16 cellular contexts compared by ENCODE assay signal in the genomic region with DNA sequence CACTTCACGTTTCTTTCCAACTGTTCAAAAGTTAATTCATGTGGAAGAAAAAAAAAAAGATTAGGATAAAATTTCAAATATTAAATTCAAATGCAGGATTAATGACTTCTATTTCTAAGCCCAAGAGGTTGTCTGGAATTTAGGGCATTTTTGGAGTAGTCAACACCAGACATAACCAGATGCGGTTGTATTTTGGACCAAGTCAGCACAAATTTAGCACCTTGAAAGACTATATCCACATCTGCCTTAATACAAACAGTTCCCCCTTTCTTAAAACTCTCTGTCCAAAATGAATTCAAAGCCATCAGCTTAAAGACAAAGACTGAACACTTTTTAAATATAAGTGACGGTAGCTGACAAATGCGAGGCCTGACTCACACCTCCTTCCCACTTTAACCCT.
A peak's percentile ranks its signal among the peaks of the same experiment; 100 is the strongest.
DNase-seq lines count a peak whose midpoint lies in the region; ATAC-seq and TF ChIP-seq lines count a peak whose summit lies in the region.
"Had no signal": no experiment of that assay in that cellular context is flagged by ENCODE, and none has a peak within 500 bp of the region (broad histone marks: within the 10 kb centered on the region; RNA-seq: fewer than 3 reads in every experiment).

No MANE protein-coding gene starts in this region.

- no peak overlapping the region for H3K4me3 ChIP-seq in left ventricle myocardium inferior
- no peak overlapping the region for H3K4me3 ChIP-seq in right atrium auricular region
- H3K4me3 ChIP-seq in coronary artery: no peak overlapping the region
- no peak overlapping the region for H3K4me3 ChIP-seq in osteoblast (ENCODE audit: insufficient read depth, low read length)
- H3K4me3 ChIP-seq in thoracic aorta: no peak overlapping the region
- H3K4me3 ChIP-seq in PC-9: no peak overlapping the region

- H3K36me3 ChIP-seq in left ventricle myocardium inferior (no peaks in the 10 kb centered on the region), right atrium auricular region (no peaks in the 10 kb centered on the region), osteoblast (ENCODE audit: insufficient read depth, low read length) (no peaks in the 10 kb centered on the region), thoracic aorta (no peaks in the 10 kb centered on the region), PC-9 (ENCODE audit: low read depth) (no peaks in the 10 kb centered on the region)

- POLR2A ChIA-PET in PC-9 (lab: Charles Lee; ENCODE audit: unreplicated experiment): no interaction called here

- BruUV-seq in PC-9 (replicated peaks; lab: Mats Ljungman, UMichigan): no TSS peak

- H3K4me2 ChIP-seq in osteoblast (ENCODE audit: insufficient read depth, low read length) (no peak overlapping the region), PC-9 (no peak overlapping the region)

- DNase-seq in left ventricle myocardium inferior: no peak
- DNase-seq in right atrium auricular region (ENCODE audit: low spot score): no peak
- no peak for DNase-seq in coronary artery (ENCODE audit: low spot score)
- peak; percentile 57 for DNase-seq in osteoblast (ENCODE audit: insufficient read length, low spot score, missing footprints)
- DNase-seq in thoracic aorta (ENCODE audit: low spot score): no peak
- DNase-seq in PC-9: no peak
- no peak for DNase-seq in activated effector memory CD4-positive, alpha-beta T cell treated with Interleukin-2 at 50 U/mL for 16 hours
- DNase-seq: CD8-positive, alpha-beta T cell; COR-L47; DND-41; GDM1; HCEC 1CT; HFFc6 had no signal

- no peak overlapping the region for H2AFZ ChIP-seq in osteoblast (ENCODE audit: low read length)
- no peak overlapping the region for H2AFZ ChIP-seq in PC-9

- no peaks in the 10 kb centered on the region for H3F3A ChIP-seq in PC-9 (ENCODE audit: insufficient read depth, low read depth)

- H3K27me3 ChIP-seq in left ventricle myocardium inferior (ENCODE audit: low read depth): no peaks in the 10 kb centered on the region
- H3K27me3 ChIP-seq in right atrium auricular region: no peaks in the 10 kb centered on the region
- H3K27me3 ChIP-seq in osteoblast (ENCODE audit: insufficient read depth, low read length): peaks cover 6% of the 10 kb centered on the region
- no peaks in the 10 kb centered on the region for H3K27me3 ChIP-seq in thoracic aorta (replicated peaks; ENCODE audit: insufficient read depth)
- peaks cover 89% of the 10 kb centered on the region for H3K27me3 ChIP-seq in PC-9 (ENCODE audit: insufficient read depth, low read depth)

- H3K9me3 ChIP-seq in left ventricle myocardium inferior (replicated peaks): no peaks in the 10 kb centered on the region
- no peaks in the 10 kb centered on the region for H3K9me3 ChIP-seq in right atrium auricular region
- no peaks in the 10 kb centered on the region for H3K9me3 ChIP-seq in osteoblast (ENCODE audit: low read depth, low read length)
- no peaks in the 10 kb centered on the region for H3K9me3 ChIP-seq in thoracic aorta
- no peaks in the 10 kb centered on the region for H3K9me3 ChIP-seq in PC-9 (ENCODE audit: insufficient read depth, low read depth)

- H3K9me2 ChIP-seq in PC-9 (ENCODE audit: insufficient read depth): no peaks in the 10 kb centered on the region

- TF ChIP-seq CTCF in left ventricle myocardium inferior (IDR thresholded peaks at IDR 0.05; ENCODE audit: borderline replicate concordance): no peak
- TF ChIP-seq CTCF in right atrium auricular region (IDR thresholded peaks at IDR 0.05): no peak
- TF ChIP-seq CTCF in coronary artery (IDR thresholded peaks at IDR 0.05): no peak
- TF ChIP-seq CTCF in osteoblast (IDR thresholded peaks at IDR 0.05; ENCODE audit: extremely low read depth, low read depth, low read length): no peak
- TF ChIP-seq CTCF in thoracic aorta (IDR thresholded peaks at IDR 0.05): no peak
- no peak for TF ChIP-seq CTCF in PC-9 (conservative IDR thresholded peaks at IDR 0.05)

- CTCF ChIA-PET in PC-9 (lab: Charles Lee): no interaction called here

- H4K20me1 ChIP-seq in osteoblast (ENCODE audit: insufficient read depth, low read length): no peaks in the 10 kb centered on the region
- no peaks in the 10 kb centered on the region for H4K20me1 ChIP-seq in PC-9 (ENCODE audit: insufficient read depth)

- ATAC-seq in thoracic aorta (ENCODE audit: insufficient number of reproducible peaks, low FRiP score, low read depth) (no peak), HG02588 (IDR thresholded peaks at IDR 0.05; ENCODE audit: unreplicated experiment) (no peak)
- ATAC-seq: CD8-positive, alpha-beta T cell had no signal

- H3K4me1 ChIP-seq in left ventricle myocardium inferior (peaks cover 21% of the 10 kb centered on the region), right atrium auricular region (peaks cover 0 to 17% of the 10 kb centered on the region in 2 donors), osteoblast (ENCODE audit: insufficient read depth, low read length) (peaks cover 4% of the 10 kb centered on the region), thoracic aorta (ENCODE audit: control insufficient read depth in 1 of 2, low read depth in 2 of 2) (peaks cover 14 to 25% of the 10 kb centered on the region in 2 donors), PC-9 (replicated peaks; ENCODE audit: insufficient read depth) (no peaks in the 10 kb centered on the region)

- H3K79me2 ChIP-seq in osteoblast (ENCODE audit: insufficient read depth, low read length) (no peaks in the 10 kb centered on the region), PC-9 (ENCODE audit: low read depth) (no peaks in the 10 kb centered on the region)

- intact Hi-C loops in left ventricle myocardium inferior (cut with micrococcal nuclease) (no loop called here), PC-9 (cut with micrococcal nuclease; ENCODE audit: unreplicated experiment) (no loop called here)

- H3K27ac ChIP-seq in left ventricle myocardium inferior (replicated peaks): peak overlapping the region; percentile 76
- no peak overlapping the region for H3K27ac ChIP-seq in right atrium auricular region
- peak overlapping the region; percentile 19 to 48 for H3K27ac ChIP-seq in coronary artery
- H3K27ac ChIP-seq in osteoblast (ENCODE audit: low read depth, low read length): no peak overlapping the region
- H3K27ac ChIP-seq in thoracic aorta: peak overlapping the region; percentile 69 to 84
- no peak overlapping the region for H3K27ac ChIP-seq in PC-9
- H3K27ac ChIP-seq: C4-2B, HL-60 had no signal

Comparison
In these comparisons a context has a peak if more than half of its experiments do, and no peak if none do; other contexts are left out.
1. H3K27ac ChIP-seq: peak in left ventricle myocardium inferior (single experiment), coronary artery (2 of 2) and thoracic aorta (2 of 2); none in right atrium auricular region (0 of 2), osteoblast (single experiment) and PC-9 (single experiment).